9 cellular contexts compared by ENCODE assay signal in genomic region chr2:98468621-98469236, GRCh38. TPM values are rescaled to one million over a fixed set of nuclear protein-coding genes. Genes with fewer than 3 reads are reported as not detected.
DNase-seq lines count a peak whose midpoint lies in the region; ATAC-seq and TF ChIP-seq lines count a peak whose summit lies in the region.
"Had no signal": no experiment of that assay in that cellular context is flagged by ENCODE, and none has a peak within 500 bp of the region (broad histone marks: within the 10 kb centered on the region; RNA-seq: fewer than 3 reads in every experiment).

No MANE protein-coding gene starts in this region.

- ATAC-seq in GM18505 (IDR thresholded peaks at IDR 0.05; ENCODE audit: unreplicated experiment), result peak; percentile 34
- ATAC-seq in HG02588 (IDR thresholded peaks at IDR 0.05; ENCODE audit: unreplicated experiment), result peak; percentile 42

- H3K27ac Mint-ChIP-seq in T-helper 1 cell treated with Interleukin-12 subunit alpha and Interleukin-12 subunit beta and Interleukin-4 antibody, amounts not matched to agents 30 μg/mL and 1 μg/mL, for 36 hours, result peak overlapping the region; percentile 90
- H3K27ac Mint-ChIP-seq in progenitor cell of endocrine pancreas, result no peak overlapping the region

- peak overlapping the region; percentile 77 for H3K4me3 Mint-ChIP-seq in T-helper 1 cell treated with Interleukin-12 subunit alpha and Interleukin-12 subunit beta and Interleukin-4 antibody, amounts not matched to agents 30 μg/mL and 1 μg/mL, for 36 hours
- H3K4me3 Mint-ChIP-seq in progenitor cell of endocrine pancreas (ENCODE audit: low read depth), result no peak overlapping the region

- H3K9me3 Mint-ChIP-seq in T-helper 1 cell treated with Interleukin-12 subunit alpha and Interleukin-12 subunit beta and Interleukin-4 antibody, amounts not matched to agents 30 μg/mL and 1 μg/mL, for 36 hours, result no peaks in the 10 kb centered on the region
- H3K9me3 Mint-ChIP-seq in progenitor cell of endocrine pancreas (ENCODE audit: low read depth), result no peaks in the 10 kb centered on the region

- peak; percentile 68 for DNase-seq in left kidney (ENCODE audit: low read depth, low spot score)
- DNase-seq in T-helper 9 cell, result no peak
- DNase-seq in GM20000 (ENCODE audit: low spot score), result no peak
- no peak for DNase-seq in NCI-H187 treated with DMSO at 0.1 percent for 48 hours (lab: John Stamatoyannopoulos, UW)
- no peak for DNase-seq in progenitor cell of endocrine pancreas (ENCODE audit: low spot score, unreplicated experiment)
- DNase-seq: NCI-H2171 treated with DMSO at 0.1 percent for 48 hours had no signal

- H3K27me3 Mint-ChIP-seq in T-helper 1 cell treated with Interleukin-12 subunit alpha and Interleukin-12 subunit beta and Interleukin-4 antibody, amounts not matched to agents 30 μg/mL and 1 μg/mL, for 36 hours (ENCODE audit: low read depth), result no peaks in the 10 kb centered on the region
- H3K27me3 Mint-ChIP-seq in progenitor cell of endocrine pancreas, result no peaks in the 10 kb centered on the region

- peak; percentile 14 for TF ChIP-seq POLR2A in GM18505 (IDR thresholded peaks at IDR 0.05; ENCODE audit: borderline replicate concordance, extremely low read depth, insufficient read depth, insufficient read length)

- TF ChIP-seq CTCF in GM20000 (IDR thresholded peaks at IDR 0.05; ENCODE audit: extremely low read depth, missing control alignments) (no peak), progenitor cell of endocrine pancreas (IDR thresholded peaks at IDR 0.05; ENCODE audit: unreplicated experiment) (no peak)

- peaks cover 29% of the 10 kb centered on the region for H3K36me3 Mint-ChIP-seq in T-helper 1 cell treated with Interleukin-12 subunit alpha and Interleukin-12 subunit beta and Interleukin-4 antibody, amounts not matched to agents 30 μg/mL and 1 μg/mL, for 36 hours (ENCODE audit: low read depth)
- peaks cover 1% of the 10 kb centered on the region for H3K36me3 Mint-ChIP-seq in progenitor cell of endocrine pancreas (ENCODE audit: insufficient read depth)

- H3K4me1 Mint-ChIP-seq in T-helper 1 cell treated with Interleukin-12 subunit alpha and Interleukin-12 subunit beta and Interleukin-4 antibody, amounts not matched to agents 30 μg/mL and 1 μg/mL, for 36 hours (ENCODE audit: low read depth), result peaks cover 81% of the 10 kb centered on the region
- H3K4me1 Mint-ChIP-seq in progenitor cell of endocrine pancreas (ENCODE audit: low read depth), result peaks cover 3% of the 10 kb centered on the region

RNA-seq across cellular contexts. Expression of gene INPP4A, which starts 24.1 kb away (rescaled TPM):
- total RNA-seq in progenitor cell of endocrine pancreas, result 30.5 and 33.0 TPM in 2 replicates
